ENCODE assay signal across 8 cellular contexts in genomic region chr5:90434116-90434714, GRCh38. TPM values are rescaled to one million over a fixed set of nuclear protein-coding genes. Genes with fewer than 3 reads are reported as not detected.
DNase-seq lines count a peak whose midpoint lies in the region; ATAC-seq and TF ChIP-seq lines count a peak whose summit lies in the region.

No MANE protein-coding gene starts in this region.

- H3K27me3 Mint-ChIP-seq in activated CD8-positive, alpha-beta T cell treated with anti-CD3 and anti-CD28 coated beads for 36 hours = no peaks in the 10 kb centered on the region

- CTCF ChIA-PET in activated CD8-positive, alpha-beta T cell treated with anti-CD3 and anti-CD28 coated beads for 36 hours (lab: Charles Lee) = interaction anchor here (0.8 to 2.3 kb wide), 12 partner anchors 8 to 1704 kb away, joined by 3 to 8 read pairs (median 4); partner anchors contain the start of genes CETN3 and LYSMD3

- peak; percentile 61 for ATAC-seq in GM21576 (IDR thresholded peaks at IDR 0.05; ENCODE audit: unreplicated experiment)
- ATAC-seq in activated CD8-positive, alpha-beta T cell treated with anti-CD3 and anti-CD28 coated beads for 36 hours = peak; percentile 72

- no peaks in the 10 kb centered on the region for H3K9me3 Mint-ChIP-seq in activated CD8-positive, alpha-beta T cell treated with anti-CD3 and anti-CD28 coated beads for 36 hours

- no peak overlapping the region for H3K4me3 ChIP-seq in fibroblast of pulmonary artery (replicated peaks; ENCODE audit: low read depth, low read length)

- no peaks in the 10 kb centered on the region for H3K4me1 Mint-ChIP-seq in activated CD8-positive, alpha-beta T cell treated with anti-CD3 and anti-CD28 coated beads for 36 hours (ENCODE audit: low read depth)

- DNase-seq in DMS79 treated with DMSO at 0.1 percent for 48 hours (lab: John Stamatoyannopoulos, UW) (peak; percentile 10), NCI-H146 treated with DMSO at 0.1 percent for 48 hours (lab: John Stamatoyannopoulos, UW; ENCODE audit: unreplicated experiment) (peak; percentile 7), fibroblast of pulmonary artery (ENCODE audit: low read depth) (peak; percentile 65), pulmonary artery endothelial cell (ENCODE audit: low read depth, low spot score) (peak; percentile 8), NCI-H774 (lab: John Stamatoyannopoulos, UW) (no peak), NCI-H187 (lab: John Stamatoyannopoulos, UW) (no peak)
- DNase-seq in activated CD8-positive, alpha-beta T cell treated with anti-CD3 and anti-CD28 coated beads for 36 hours = peak; percentile 74

- POLR2A ChIA-PET in activated CD8-positive, alpha-beta T cell treated with anti-CD3 and anti-CD28 coated beads for 36 hours (lab: Charles Lee) = no interaction called here

- H3K27ac Mint-ChIP-seq in activated CD8-positive, alpha-beta T cell treated with anti-CD3 and anti-CD28 coated beads for 36 hours = no peak overlapping the region

- no peak overlapping the region for H3K4me3 Mint-ChIP-seq in activated CD8-positive, alpha-beta T cell treated with anti-CD3 and anti-CD28 coated beads for 36 hours

- no peaks in the 10 kb centered on the region for H3K36me3 Mint-ChIP-seq in activated CD8-positive, alpha-beta T cell treated with anti-CD3 and anti-CD28 coated beads for 36 hours (ENCODE audit: low read depth)

- intact Hi-C loops in activated CD8-positive, alpha-beta T cell treated with anti-CD3 and anti-CD28 coated beads for 36 hours (cut with micrococcal nuclease) = no loop called here

- peak; percentile 67 for TF ChIP-seq CTCF in activated CD8-positive, alpha-beta T cell treated with anti-CD3 and anti-CD28 coated beads for 36 hours (IDR thresholded peaks at IDR 0.05)
- peak; percentile 87 for TF ChIP-seq CTCF in fibroblast of pulmonary artery (IDR thresholded peaks at IDR 0.05; ENCODE audit: low read length, missing control alignments)

RNA-seq across cellular contexts. Expression of gene CETN3, which starts 24.7 kb away (rescaled TPM):
- 10 to 100 TPM; 46.1 to 49.2 TPM for total RNA-seq in activated CD8-positive, alpha-beta T cell treated with anti-CD3 and anti-CD28 coated beads for 36 hours
- 9.2 and 19.8 TPM in 2 replicates for total RNA-seq in pulmonary artery endothelial cell

RNA-seq across cellular contexts. Expression of gene MBLAC2, which starts 40.4 kb away (rescaled TPM):
- 1 to 10 TPM; 4.9 to 5.2 TPM for total RNA-seq in activated CD8-positive, alpha-beta T cell treated with anti-CD3 and anti-CD28 coated beads for 36 hours
- total RNA-seq in pulmonary artery endothelial cell = 4.1 and 6.3 TPM in 2 replicates

RNA-seq across cellular contexts. Expression of gene POLR3G, which starts 40.4 kb away (rescaled TPM):
- 10 to 100 TPM; 24.0 to 27.1 TPM for total RNA-seq in activated CD8-positive, alpha-beta T cell treated with anti-CD3 and anti-CD28 coated beads for 36 hours
- 10.0 and 11.9 TPM in 2 replicates for total RNA-seq in pulmonary artery endothelial cell

Comparison
In these comparisons a context has a peak if more than half of its experiments do, and no peak if none do; other contexts are left out.
1. DNase-seq: peak in DMS79 treated with DMSO at 0.1 percent for 48 hours (single experiment), NCI-H146 treated with DMSO at 0.1 percent for 48 hours (single experiment), activated CD8-positive, alpha-beta T cell treated with anti-CD3 and anti-CD28 coated beads for 36 hours (single experiment), fibroblast of pulmonary artery (single experiment) and pulmonary artery endothelial cell (single experiment); none in NCI-H774 (single experiment) and NCI-H187 (0 of 2).